In the genomic region with DNA sequence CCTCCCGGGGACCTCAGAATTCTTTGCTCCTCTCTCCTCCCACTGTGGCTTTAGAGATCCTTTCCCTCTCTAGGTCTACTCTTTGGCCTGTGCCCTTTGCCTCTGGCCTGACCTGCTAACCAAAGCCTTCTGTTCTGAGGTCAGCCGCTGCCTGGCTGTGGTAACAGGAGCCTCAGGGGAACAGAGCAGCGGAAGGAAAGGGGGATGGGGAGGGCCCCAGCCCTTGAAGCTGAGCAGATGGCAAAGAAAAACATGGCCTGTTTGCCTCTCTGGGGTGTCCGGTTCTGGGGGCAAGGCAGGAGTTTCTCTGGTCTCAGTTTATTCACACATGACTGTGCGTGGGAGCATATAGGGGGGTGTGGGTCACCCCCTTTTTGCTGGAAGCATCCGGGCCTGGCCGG, we compare ENCODE assay signal across 1 cellular context.
TF ChIP-seq lines count a peak whose summit lies in the region.

No MANE protein-coding gene starts in this region.

TF ChIP-seq in HepG2, 621 proteins besides CTCF, POLR2A, EP300 and RAD21 (continued from another document and continues in another):
- TF ChIP-seq SIX1 (CRISPR knock-in tag; IDR thresholded peaks at IDR 0.05; ENCODE audit: borderline replicate concordance): peak; percentile 92
- no peak for TF ChIP-seq CENPX (CRISPR knock-in tag; IDR thresholded peaks at IDR 0.05)
- TF ChIP-seq, protein P1, sequence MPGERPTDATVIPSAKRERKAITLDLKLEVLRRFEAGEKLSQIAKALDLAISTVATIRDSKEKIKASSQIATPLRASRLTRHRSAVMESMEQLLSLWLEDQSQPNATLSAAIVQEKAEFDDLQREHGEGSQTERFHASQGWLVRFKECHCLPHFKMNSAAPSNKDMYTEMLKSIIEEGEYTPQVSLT (CRISPR knock-in tag; IDR thresholded peaks at IDR 0.05; ENCODE audit: borderline replicate concordance, low read depth): no peak
- no peak for TF ChIP-seq ZNF382 (CRISPR knock-in tag; IDR thresholded peaks at IDR 0.05; ENCODE audit: borderline replicate concordance)
- TF ChIP-seq RFX3 (CRISPR knock-in tag; IDR thresholded peaks at IDR 0.05): no peak
- no peak for TF ChIP-seq ZFP82 (CRISPR knock-in tag; IDR thresholded peaks at IDR 0.05; ENCODE audit: borderline replicate concordance)
- no peak for TF ChIP-seq ZNF484 (CRISPR knock-in tag; IDR thresholded peaks at IDR 0.05; ENCODE audit: borderline replicate concordance, low read depth)
- peak; percentile 92 for TF ChIP-seq SALL1 (CRISPR knock-in tag; IDR thresholded peaks at IDR 0.05)
- TF ChIP-seq PRMT3 (CRISPR knock-in tag; IDR thresholded peaks at IDR 0.05; ENCODE audit: borderline replicate concordance, low read depth): no peak
- no peak for TF ChIP-seq ZNF777 (CRISPR knock-in tag; IDR thresholded peaks at IDR 0.05)
- no peak for TF ChIP-seq SOX13 (IDR thresholded peaks at IDR 0.05)
- TF ChIP-seq SOX13 (CRISPR knock-in tag; conservative IDR thresholded peaks at IDR 0.05 in 1 of 2, IDR thresholded peaks at IDR 0.05 in 1 of 2): peak in 1 of 2 experiments; percentile 77; a peak in 2 of 4 replicates
- TF ChIP-seq ZNF12 (CRISPR knock-in tag; IDR thresholded peaks at IDR 0.05): no peak
- no peak for TF ChIP-seq NFE2L2 (IDR thresholded peaks at IDR 0.05; ENCODE audit: low read length)
- no peak for TF ChIP-seq ZNF549 (CRISPR knock-in tag; IDR thresholded peaks at IDR 0.05)
- TF ChIP-seq HDAC2 (CRISPR knock-in tag; IDR thresholded peaks at IDR 0.05): peak; percentile 97
- TF ChIP-seq, protein P2, sequence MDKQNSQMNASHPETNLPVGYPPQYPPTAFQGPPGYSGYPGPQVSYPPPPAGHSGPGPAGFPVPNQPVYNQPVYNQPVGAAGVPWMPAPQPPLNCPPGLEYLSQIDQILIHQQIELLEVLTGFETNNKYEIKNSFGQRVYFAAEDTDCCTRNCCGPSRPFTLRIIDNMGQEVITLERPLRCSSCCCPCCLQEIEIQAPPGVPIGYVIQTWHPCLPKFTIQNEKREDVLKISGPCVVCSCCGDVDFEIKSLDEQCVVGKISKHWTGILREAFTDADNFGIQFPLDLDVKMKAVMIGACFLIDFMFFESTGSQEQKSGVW (CRISPR knock-in tag; IDR thresholded peaks at IDR 0.05; ENCODE audit: borderline replicate concordance): no peak
- no peak for TF ChIP-seq SMAD9 (CRISPR knock-in tag; IDR thresholded peaks at IDR 0.05)
- TF ChIP-seq ZNF251 (CRISPR knock-in tag; IDR thresholded peaks at IDR 0.05): no peak
- TF ChIP-seq, protein P3, sequence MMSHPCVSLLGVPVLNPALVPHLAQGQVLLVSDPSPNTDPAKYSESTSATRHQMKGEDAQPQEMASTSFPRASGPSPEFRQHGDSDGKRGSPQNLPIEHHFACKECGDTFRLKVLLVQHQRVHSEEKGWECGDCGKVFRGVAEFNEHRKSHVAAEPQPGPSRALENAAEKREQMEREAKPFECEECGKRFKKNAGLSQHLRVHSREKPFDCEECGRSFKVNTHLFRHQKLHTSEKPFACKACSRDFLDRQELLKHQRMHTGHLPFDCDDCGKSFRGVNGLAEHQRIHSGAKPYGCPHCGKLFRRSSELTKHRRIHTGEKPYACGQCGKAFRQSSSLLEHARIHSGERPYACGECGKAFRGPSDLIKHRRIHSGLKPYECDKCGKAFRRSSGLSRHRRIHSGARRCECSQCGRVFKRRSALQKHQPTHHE (CRISPR knock-in tag; IDR thresholded peaks at IDR 0.05; ENCODE audit: borderline replicate concordance): no peak
- TF ChIP-seq HOXA5 (CRISPR knock-in tag; IDR thresholded peaks at IDR 0.05): peak; percentile 11; the same call in 1 of the 2 replicates
- peak; percentile 72 for TF ChIP-seq ZFY (CRISPR knock-in tag; IDR thresholded peaks at IDR 0.05)
- no peak for TF ChIP-seq ZNF367 (CRISPR knock-in tag; IDR thresholded peaks at IDR 0.05; ENCODE audit: borderline replicate concordance)
- no peak for TF ChIP-seq ATF1 (CRISPR knock-in tag; IDR thresholded peaks at IDR 0.05)
- TF ChIP-seq, protein P4, sequence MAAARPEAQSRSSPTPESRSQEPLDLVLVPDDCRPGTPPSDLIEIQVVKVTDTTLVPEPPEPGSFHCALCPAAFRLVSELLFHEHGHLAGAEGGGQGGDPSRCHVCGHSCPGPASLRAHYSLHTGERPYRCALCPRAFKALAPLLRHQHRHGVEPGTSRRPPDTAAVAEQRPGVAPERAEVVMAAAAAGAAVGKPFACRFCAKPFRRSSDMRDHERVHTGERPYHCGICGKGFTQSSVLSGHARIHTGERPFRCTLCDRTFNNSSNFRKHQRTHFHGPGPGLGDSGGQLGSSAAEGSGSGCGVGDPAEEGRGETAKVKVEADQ (CRISPR knock-in tag; IDR thresholded peaks at IDR 0.05; ENCODE audit: borderline replicate concordance): no peak
- TF ChIP-seq, protein P5, sequence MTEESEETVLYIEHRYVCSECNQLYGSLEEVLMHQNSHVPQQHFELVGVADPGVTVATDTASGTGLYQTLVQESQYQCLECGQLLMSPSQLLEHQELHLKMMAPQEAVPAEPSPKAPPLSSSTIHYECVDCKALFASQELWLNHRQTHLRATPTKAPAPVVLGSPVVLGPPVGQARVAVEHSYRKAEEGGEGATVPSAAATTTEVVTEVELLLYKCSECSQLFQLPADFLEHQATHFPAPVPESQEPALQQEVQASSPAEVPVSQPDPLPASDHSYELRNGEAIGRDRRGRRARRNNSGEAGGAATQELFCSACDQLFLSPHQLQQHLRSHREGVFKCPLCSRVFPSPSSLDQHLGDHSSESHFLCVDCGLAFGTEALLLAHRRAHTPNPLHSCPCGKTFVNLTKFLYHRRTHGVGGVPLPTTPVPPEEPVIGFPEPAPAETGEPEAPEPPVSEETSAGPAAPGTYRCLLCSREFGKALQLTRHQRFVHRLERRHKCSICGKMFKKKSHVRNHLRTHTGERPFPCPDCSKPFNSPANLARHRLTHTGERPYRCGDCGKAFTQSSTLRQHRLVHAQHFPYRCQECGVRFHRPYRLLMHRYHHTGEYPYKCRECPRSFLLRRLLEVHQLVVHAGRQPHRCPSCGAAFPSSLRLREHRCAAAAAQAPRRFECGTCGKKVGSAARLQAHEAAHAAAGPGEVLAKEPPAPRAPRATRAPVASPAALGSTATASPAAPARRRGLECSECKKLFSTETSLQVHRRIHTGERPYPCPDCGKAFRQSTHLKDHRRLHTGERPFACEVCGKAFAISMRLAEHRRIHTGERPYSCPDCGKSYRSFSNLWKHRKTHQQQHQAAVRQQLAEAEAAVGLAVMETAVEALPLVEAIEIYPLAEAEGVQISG (CRISPR knock-in tag; IDR thresholded peaks at IDR 0.05): peak; percentile 68
- TF ChIP-seq XBP1 (CRISPR knock-in tag; IDR thresholded peaks at IDR 0.05): no peak
- no peak for TF ChIP-seq ZNF335 (CRISPR knock-in tag; IDR thresholded peaks at IDR 0.05)
- TF ChIP-seq KLF15 (CRISPR knock-in tag; IDR thresholded peaks at IDR 0.05; ENCODE audit: borderline replicate concordance): no peak
- no peak for TF ChIP-seq JUND (CRISPR knock-in tag; IDR thresholded peaks at IDR 0.05)
- TF ChIP-seq ZBTB42 (CRISPR knock-in tag; IDR thresholded peaks at IDR 0.05): no peak
- TF ChIP-seq ZNF235 (CRISPR knock-in tag; IDR thresholded peaks at IDR 0.05; ENCODE audit: borderline replicate concordance): no peak
- TF ChIP-seq TAF1 (CRISPR knock-in tag; IDR thresholded peaks at IDR 0.05): no peak
- TF ChIP-seq, protein P6, sequence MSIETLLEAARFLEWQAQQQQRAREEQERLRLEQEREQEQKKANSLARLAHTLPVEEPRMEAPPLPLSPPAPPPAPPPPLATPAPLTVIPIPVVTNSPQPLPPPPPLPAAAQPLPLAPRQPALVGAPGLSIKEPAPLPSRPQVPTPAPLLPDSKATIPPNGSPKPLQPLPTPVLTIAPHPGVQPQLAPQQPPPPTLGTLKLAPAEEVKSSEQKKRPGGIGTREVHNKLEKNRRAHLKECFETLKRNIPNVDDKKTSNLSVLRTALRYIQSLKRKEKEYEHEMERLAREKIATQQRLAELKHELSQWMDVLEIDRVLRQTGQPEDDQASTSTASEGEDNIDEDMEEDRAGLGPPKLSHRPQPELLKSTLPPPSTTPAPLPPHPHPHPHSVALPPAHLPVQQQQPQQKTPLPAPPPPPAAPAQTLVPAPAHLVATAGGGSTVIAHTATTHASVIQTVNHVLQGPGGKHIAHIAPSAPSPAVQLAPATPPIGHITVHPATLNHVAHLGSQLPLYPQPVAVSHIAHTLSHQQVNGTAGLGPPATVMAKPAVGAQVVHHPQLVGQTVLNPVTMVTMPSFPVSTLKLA (IDR thresholded peaks at IDR 0.05): no peak
- TF ChIP-seq MYC (CRISPR knock-in tag; IDR thresholded peaks at IDR 0.05; ENCODE audit: borderline replicate concordance): peak; percentile 69; the same call in 1 of the 2 replicates
- no peak for TF ChIP-seq SAFB2 (CRISPR knock-in tag; IDR thresholded peaks at IDR 0.05; ENCODE audit: borderline replicate concordance, low read depth)
- TF ChIP-seq RBFOX2 (IDR thresholded peaks at IDR 0.05; ENCODE audit: low read depth, low read length): 0 out of 2 replicates have a peak, but pooled peaks have one; percentile 31
- TF ChIP-seq DNMT3B (CRISPR knock-in tag; conservative IDR thresholded peaks at IDR 0.05): no peak
- no peak for TF ChIP-seq ZNF460 (CRISPR knock-in tag; IDR thresholded peaks at IDR 0.05; ENCODE audit: borderline replicate concordance)
- TF ChIP-seq TSC22D2 (CRISPR knock-in tag; IDR thresholded peaks at IDR 0.05; ENCODE audit: borderline replicate concordance): no peak
- peak; percentile 63; the same call in 1 of the 2 replicates for TF ChIP-seq TGIF2 (CRISPR knock-in tag; IDR thresholded peaks at IDR 0.05)
- no peak for TF ChIP-seq ZIK1 (CRISPR knock-in tag; IDR thresholded peaks at IDR 0.05; ENCODE audit: borderline replicate concordance, low read depth)
- TF ChIP-seq HNF4G (IDR thresholded peaks at IDR 0.05; ENCODE audit: borderline replicate concordance, low read depth, low read length): peak; percentile 93
- peak; percentile 91; the same call in 1 of the 2 replicates for TF ChIP-seq HNF4G (CRISPR knock-in tag; IDR thresholded peaks at IDR 0.05; ENCODE audit: borderline replicate concordance, low read depth)
- TF ChIP-seq ZNF234 (CRISPR knock-in tag; conservative IDR thresholded peaks at IDR 0.05): no peak
- TF ChIP-seq JDP2 (CRISPR knock-in tag; IDR thresholded peaks at IDR 0.05; ENCODE audit: borderline replicate concordance): no peak
- TF ChIP-seq ZNF776 (CRISPR knock-in tag; IDR thresholded peaks at IDR 0.05): no peak
- TF ChIP-seq, protein P7, sequence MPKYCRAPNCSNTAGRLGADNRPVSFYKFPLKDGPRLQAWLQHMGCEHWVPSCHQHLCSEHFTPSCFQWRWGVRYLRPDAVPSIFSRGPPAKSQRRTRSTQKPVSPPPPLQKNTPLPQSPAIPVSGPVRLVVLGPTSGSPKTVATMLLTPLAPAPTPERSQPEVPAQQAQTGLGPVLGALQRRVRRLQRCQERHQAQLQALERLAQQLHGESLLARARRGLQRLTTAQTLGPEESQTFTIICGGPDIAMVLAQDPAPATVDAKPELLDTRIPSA (CRISPR knock-in tag; IDR thresholded peaks at IDR 0.05; ENCODE audit: borderline replicate concordance): no peak
- no peak for TF ChIP-seq ARHGAP35 (CRISPR knock-in tag; IDR thresholded peaks at IDR 0.05; ENCODE audit: borderline replicate concordance)
- TF ChIP-seq ZNF557 (CRISPR knock-in tag; IDR thresholded peaks at IDR 0.05): no peak; the same call in 1 of the 2 replicates
- no peak for TF ChIP-seq ZNF207 (IDR thresholded peaks at IDR 0.05; ENCODE audit: borderline replicate concordance)
- TF ChIP-seq JARID2 (CRISPR knock-in tag; IDR thresholded peaks at IDR 0.05; ENCODE audit: insufficient replicate concordance): no peak
- TF ChIP-seq, protein P8, sequence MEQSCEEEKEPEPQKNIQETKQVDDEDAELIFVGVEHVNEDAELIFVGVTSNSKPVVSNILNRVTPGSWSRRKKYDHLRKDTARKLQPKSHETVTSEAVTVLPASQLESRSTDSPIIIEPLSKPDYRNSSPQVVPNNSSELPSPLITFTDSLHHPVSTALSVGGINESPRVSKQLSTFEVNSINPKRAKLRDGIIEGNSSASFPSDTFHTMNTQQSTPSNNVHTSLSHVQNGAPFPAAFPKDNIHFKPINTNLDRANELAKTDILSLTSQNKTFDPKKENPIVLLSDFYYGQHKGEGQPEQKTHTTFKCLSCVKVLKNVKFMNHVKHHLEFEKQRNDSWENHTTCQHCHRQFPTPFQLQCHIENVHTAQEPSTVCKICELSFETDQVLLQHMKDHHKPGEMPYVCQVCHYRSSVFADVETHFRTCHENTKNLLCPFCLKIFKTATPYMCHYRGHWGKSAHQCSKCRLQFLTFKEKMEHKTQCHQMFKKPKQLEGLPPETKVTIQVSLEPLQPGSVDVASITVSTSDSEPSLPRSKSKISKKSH (CRISPR knock-in tag; IDR thresholded peaks at IDR 0.05; ENCODE audit: borderline replicate concordance): no peak
- no peak for TF ChIP-seq ZNF766 (CRISPR knock-in tag; IDR thresholded peaks at IDR 0.05; ENCODE audit: borderline replicate concordance)
- no peak for TF ChIP-seq DNMT1 (CRISPR knock-in tag; IDR thresholded peaks at IDR 0.05)
- no peak for TF ChIP-seq ZNF496 (CRISPR knock-in tag; IDR thresholded peaks at IDR 0.05; ENCODE audit: insufficient replicate concordance)
- TF ChIP-seq, protein P9, sequence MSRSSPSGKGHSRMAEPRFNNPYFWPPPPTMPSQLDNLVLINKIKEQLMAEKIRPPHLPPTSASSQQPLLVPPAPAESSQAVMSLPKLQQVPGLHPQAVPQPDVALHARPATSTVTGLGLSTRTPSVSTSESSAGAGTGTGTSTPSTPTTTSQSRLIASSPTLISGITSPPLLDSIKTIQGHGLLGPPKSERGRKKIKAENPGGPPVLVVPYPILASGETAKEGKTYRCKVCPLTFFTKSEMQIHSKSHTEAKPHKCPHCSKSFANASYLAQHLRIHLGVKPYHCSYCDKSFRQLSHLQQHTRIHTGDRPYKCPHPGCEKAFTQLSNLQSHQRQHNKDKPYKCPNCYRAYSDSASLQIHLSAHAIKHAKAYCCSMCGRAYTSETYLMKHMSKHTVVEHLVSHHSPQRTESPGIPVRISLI (CRISPR knock-in tag; IDR thresholded peaks at IDR 0.05; ENCODE audit: borderline replicate concordance): peak; percentile 45; the same call in 1 of the 2 replicates
- no peak for TF ChIP-seq ATF7 (IDR thresholded peaks at IDR 0.05)
- no peak; the same call in 1 of the 2 replicates for TF ChIP-seq ATF7 (CRISPR knock-in tag; IDR thresholded peaks at IDR 0.05)
- TF ChIP-seq, protein P10, sequence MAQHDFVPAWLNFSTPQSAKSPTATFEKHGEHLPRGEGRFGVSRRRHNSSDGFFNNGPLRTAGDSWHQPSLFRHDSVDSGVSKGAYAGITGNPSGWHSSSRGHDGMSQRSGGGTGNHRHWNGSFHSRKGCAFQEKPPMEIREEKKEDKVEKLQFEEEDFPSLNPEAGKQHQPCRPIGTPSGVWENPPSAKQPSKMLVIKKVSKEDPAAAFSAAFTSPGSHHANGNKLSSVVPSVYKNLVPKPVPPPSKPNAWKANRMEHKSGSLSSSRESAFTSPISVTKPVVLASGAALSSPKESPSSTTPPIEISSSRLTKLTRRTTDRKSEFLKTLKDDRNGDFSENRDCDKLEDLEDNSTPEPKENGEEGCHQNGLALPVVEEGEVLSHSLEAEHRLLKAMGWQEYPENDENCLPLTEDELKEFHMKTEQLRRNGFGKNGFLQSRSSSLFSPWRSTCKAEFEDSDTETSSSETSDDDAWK (CRISPR knock-in tag; IDR thresholded peaks at IDR 0.05): no peak
- TF ChIP-seq ZNF615 (CRISPR knock-in tag; IDR thresholded peaks at IDR 0.05; ENCODE audit: borderline replicate concordance): no peak
- TF ChIP-seq ZNF564 (CRISPR knock-in tag; IDR thresholded peaks at IDR 0.05): peak; percentile 84; the same call in 1 of the 2 replicates
- no peak for TF ChIP-seq SATB2 (CRISPR knock-in tag; IDR thresholded peaks at IDR 0.05)
- TF ChIP-seq KLF16 (CRISPR knock-in tag; IDR thresholded peaks at IDR 0.05): peak in 1 of 2 experiments; percentile 38; a peak in 1 of 4 replicates
- TF ChIP-seq PITX1 (CRISPR knock-in tag; IDR thresholded peaks at IDR 0.05): peak; percentile 86
- TF ChIP-seq ZNF670 (CRISPR knock-in tag; IDR thresholded peaks at IDR 0.05; ENCODE audit: borderline replicate concordance): no peak
